Comparison of ENCODE assay signal across 8 cellular contexts in the genomic region with DNA sequence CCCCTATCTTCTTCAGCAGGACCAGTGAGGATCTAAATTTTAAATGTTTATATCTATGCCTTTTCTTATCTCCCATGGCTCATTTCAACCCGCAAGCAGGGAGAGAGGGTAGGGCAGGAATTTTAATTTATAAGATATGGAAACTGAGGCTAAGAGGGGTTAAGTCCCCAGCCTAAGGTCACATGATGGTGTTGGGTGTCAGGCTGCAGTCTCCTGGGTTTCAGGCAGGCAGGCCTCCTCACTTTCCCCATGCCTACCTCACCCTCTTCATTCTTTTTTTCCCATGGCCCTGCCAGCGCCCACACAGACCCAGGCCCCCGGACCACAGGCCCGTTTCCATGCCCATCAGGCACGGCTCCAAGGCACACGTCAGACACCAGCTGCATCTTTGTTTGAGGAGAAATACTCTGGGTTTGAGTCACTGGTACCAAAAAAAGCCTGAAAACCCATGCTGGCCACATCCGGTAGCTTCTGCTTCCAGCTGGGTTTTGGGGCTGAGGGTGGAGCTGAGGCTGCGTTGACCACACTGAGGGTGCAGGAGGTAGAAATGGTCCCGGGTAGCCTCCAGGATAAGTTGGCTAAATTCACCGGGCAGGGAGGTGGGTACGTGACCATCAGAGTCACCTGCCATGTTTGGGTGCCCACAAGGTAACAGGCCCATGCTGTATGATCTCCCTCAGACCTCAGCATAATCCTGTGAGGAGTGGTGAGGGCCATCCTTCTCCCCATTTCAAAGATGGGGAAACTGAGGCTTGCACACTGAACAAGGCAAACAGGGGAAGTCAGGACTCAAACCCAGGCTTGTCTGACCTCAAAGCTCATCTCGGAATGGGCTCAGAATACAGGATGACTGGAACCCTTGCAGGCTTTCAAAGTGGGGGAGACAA. TPM values are rescaled to one million over a fixed set of nuclear protein-coding genes. Genes with fewer than 3 reads are reported as not detected.
DNase-seq lines count a peak whose midpoint lies in the region; ATAC-seq, FAIRE-seq and TF ChIP-seq lines count a peak whose summit lies in the region.

No MANE protein-coding gene starts in this region.

- H3K79me2 ChIP-seq in astrocyte (ENCODE audit: insufficient read depth, low read length), result no peaks in the 10 kb centered on the region

- no peak overlapping the region for H3K4me3 ChIP-seq in astrocyte (ENCODE audit: insufficient read depth, low read depth, low read length)

- H3K27me3 ChIP-seq in astrocyte (ENCODE audit: insufficient read depth, low read length), result peaks cover 3% of the 10 kb centered on the region

- H3K4me1 ChIP-seq in astrocyte (ENCODE audit: insufficient read depth, low read length), result peaks cover 21% of the 10 kb centered on the region

- FAIRE-seq in astrocyte (lab: Jason Lieb, UNC), result peak; percentile 89

- peaks cover 3% of the 10 kb centered on the region for H3K36me3 Mint-ChIP-seq in astrocyte (ENCODE audit: low read depth, unreplicated experiment)

- H4K20me1 ChIP-seq in astrocyte (ENCODE audit: insufficient read depth, low read length), result no peaks in the 10 kb centered on the region

- peak overlapping the region; percentile 59 for H3K9ac ChIP-seq in astrocyte (ENCODE audit: low read length)

- H3K9me3 ChIP-seq in astrocyte (ENCODE audit: insufficient read depth, low read depth, low read length), result no peaks in the 10 kb centered on the region

- no peak for TF ChIP-seq CTCF in astrocyte (IDR thresholded peaks at IDR 0.05; ENCODE audit: insufficient read depth, low read depth, low read length)

- no peaks in the 10 kb centered on the region for H3K9me3 Mint-ChIP-seq in astrocyte (ENCODE audit: unreplicated experiment)

- H3K27ac ChIP-seq in astrocyte (ENCODE audit: low read depth, low read length), result peak overlapping the region; percentile 65

- peak overlapping the region; percentile 90 for H3K27ac Mint-ChIP-seq in astrocyte (ENCODE audit: unreplicated experiment)

- H3K4me3 Mint-ChIP-seq in astrocyte (ENCODE audit: unreplicated experiment), result no peak overlapping the region

- H3K4me1 Mint-ChIP-seq in astrocyte (ENCODE audit: low read depth, unreplicated experiment), result peaks cover 5% of the 10 kb centered on the region

- DNase-seq in activated gamma-delta T cell treated with Interleukin-2 at 50 U/mL for 16 hours (peak; percentile 26), activated gamma-delta T cell (lab: John Stamatoyannopoulos, UW) (no peak), NOMO-1 (lab: John Stamatoyannopoulos, UW; ENCODE audit: unreplicated experiment in 2 of 2) (peak; percentile 28 to 31), astrocyte (ENCODE audit: low read depth) (peak; percentile 96), occipital lobe (lab: John Stamatoyannopoulos, UW) (peak; percentile 48), GDM1 (lab: John Stamatoyannopoulos, UW) (no peak), NCI-H1694 (lab: John Stamatoyannopoulos, UW) (no peak)

- peaks cover 24% of the 10 kb centered on the region for H3K27me3 Mint-ChIP-seq in astrocyte (ENCODE audit: low read depth, unreplicated experiment)

- no peak overlapping the region for H2AFZ ChIP-seq in astrocyte (ENCODE audit: low read depth, low read length)

- ATAC-seq in HG02610 (IDR thresholded peaks at IDR 0.05; ENCODE audit: unreplicated experiment), result peak; percentile 82

- H3K4me2 ChIP-seq in astrocyte (ENCODE audit: low read length), result peak overlapping the region; percentile 62

- H3K36me3 ChIP-seq in astrocyte (ENCODE audit: insufficient read depth, low read length), result no peaks in the 10 kb centered on the region

RNA-seq across cellular contexts. Expression of gene CRYBB1, which starts 7.5 kb away (rescaled TPM):
- total RNA-seq in astrocyte, result not detected in 2 replicates
- 0.62 TPM for total RNA-seq in occipital lobe

RNA-seq across cellular contexts. Expression of gene CRYBA4, which starts 11.4 kb away (rescaled TPM):
- total RNA-seq in astrocyte (1.1 and 2.0 TPM in 2 replicates), occipital lobe (not detected)

RNA-seq across cellular contexts. Expression of gene TPST2, which starts 20.4 kb away (rescaled TPM):
- total RNA-seq in astrocyte (55.7 and 72.5 TPM in 2 replicates), occipital lobe (11.4 TPM)

RNA-seq across cellular contexts. Expression of gene MIAT, which starts 47.1 kb away (rescaled TPM):
- total RNA-seq in astrocyte (22.8 and 32.1 TPM in 2 replicates), occipital lobe (221 TPM)

Comparison
In these comparisons a context has a peak if more than half of its experiments do, and no peak if none do; other contexts are left out.
1. DNase-seq: peak in activated gamma-delta T cell treated with Interleukin-2 at 50 U/mL for 16 hours (single experiment), NOMO-1 (2 of 2), astrocyte (single experiment) and occipital lobe (single experiment); none in activated gamma-delta T cell (single experiment), GDM1 (single experiment) and NCI-H1694 (single experiment).